ENCODE assay signal across 12 cellular contexts in genomic region chr5:180180846-180181245, GRCh38. TPM values are rescaled to one million over a fixed set of nuclear protein-coding genes. Genes with fewer than 3 reads are reported as not detected.
DNase-seq lines count a peak whose midpoint lies in the region; TF ChIP-seq lines count a peak whose summit lies in the region.
"Had no signal": no experiment of that assay in that cellular context is flagged by ENCODE, and none has a peak within 500 bp of the region (broad histone marks: within the 10 kb centered on the region; RNA-seq: fewer than 3 reads in every experiment).

No MANE protein-coding gene starts in this region.

- H3K27me3 ChIP-seq in right atrium auricular region = no peaks in the 10 kb centered on the region
- no peaks in the 10 kb centered on the region for H3K27me3 ChIP-seq in dorsolateral prefrontal cortex
- H3K27me3 ChIP-seq in effector memory CD4-positive, alpha-beta T cell (replicated peaks; ENCODE audit: control insufficient read depth, insufficient read depth, low read length, poor library complexity, severe bottlenecking) = no peaks in the 10 kb centered on the region
- H3K27me3 ChIP-seq: BLaER1 had no signal

- H3K36me3 Mint-ChIP-seq in osteocyte (ENCODE audit: unreplicated experiment) (no peaks in the 10 kb centered on the region), type B pancreatic cell (peaks cover 3% of the 10 kb centered on the region), MCF 10A (ENCODE audit: insufficient read depth, unreplicated experiment) (no peaks in the 10 kb centered on the region)
- H3K36me3 Mint-ChIP-seq: CD8-positive, alpha-beta memory T cell had no signal

- H3K9me3 Mint-ChIP-seq in osteocyte (ENCODE audit: unreplicated experiment) = peaks cover 6% of the 10 kb centered on the region
- H3K9me3 Mint-ChIP-seq in type B pancreatic cell = no peaks in the 10 kb centered on the region
- H3K9me3 Mint-ChIP-seq in MCF 10A (ENCODE audit: unreplicated experiment) = peaks cover 6% of the 10 kb centered on the region

- no TSS peak for BruUV-seq in MCF 10A (replicated peaks; lab: Mats Ljungman, UMichigan)

- DNase-seq in right atrium auricular region (ENCODE audit: low spot score) (peak; percentile 23), cardiac septum (ENCODE audit: low spot score) (no peak), dorsolateral prefrontal cortex (peak in 1 of 10 donors; percentile 16), osteocyte (ENCODE audit: extremely low spot score, unreplicated experiment) (peak; percentile 80), type B pancreatic cell (ENCODE audit: extremely low spot score, unreplicated experiment) (no peak), MCF 10A (ENCODE audit: unreplicated experiment) (no peak), amygdala (lab: John Stamatoyannopoulos, UW) (no peak)
- no peak for DNase-seq in effector memory CD4-positive, alpha-beta T cell
- DNase-seq: 8988T; AML-193; CD8-positive, alpha-beta memory T cell had no signal

- H3K27ac Mint-ChIP-seq in osteocyte (ENCODE audit: unreplicated experiment) (no peak overlapping the region), type B pancreatic cell (peak overlapping the region; percentile 24), MCF 10A (ENCODE audit: low read depth, unreplicated experiment) (no peak overlapping the region)
- H3K27ac Mint-ChIP-seq: CD8-positive, alpha-beta memory T cell had no signal

- H3K4me3 Mint-ChIP-seq in osteocyte (ENCODE audit: unreplicated experiment) (no peak overlapping the region), type B pancreatic cell (no peak overlapping the region), MCF 10A (ENCODE audit: unreplicated experiment) (no peak overlapping the region)
- H3K4me3 Mint-ChIP-seq: CD8-positive, alpha-beta memory T cell had no signal

- no peak overlapping the region for H3K4me3 ChIP-seq in right atrium auricular region
- no peak overlapping the region for H3K4me3 ChIP-seq in dorsolateral prefrontal cortex
- H3K4me3 ChIP-seq in effector memory CD4-positive, alpha-beta T cell (ENCODE audit: insufficient read depth, low read depth, low read length, poor library complexity, severe bottlenecking) = no peak overlapping the region
- H3K4me3 ChIP-seq: BLaER1 had no signal

- POLR2A ChIA-PET in MCF 10A (lab: Yijun Ruan, JAX) = no interaction called here

- peaks cover 7% of the 10 kb centered on the region for H3K4me1 Mint-ChIP-seq in osteocyte (ENCODE audit: unreplicated experiment)
- H3K4me1 Mint-ChIP-seq in type B pancreatic cell (ENCODE audit: unreplicated experiment) = peaks cover 20% of the 10 kb centered on the region
- peaks cover 7% of the 10 kb centered on the region for H3K4me1 Mint-ChIP-seq in MCF 10A (ENCODE audit: insufficient read depth, unreplicated experiment)
- H3K4me1 Mint-ChIP-seq: CD8-positive, alpha-beta memory T cell had no signal

- no peak overlapping the region for H3K27ac ChIP-seq in right atrium auricular region
- H3K27ac ChIP-seq in dorsolateral prefrontal cortex = peak overlapping the region in 30 of 59 donors; percentile 43 to 96 (median 80)
- no peak overlapping the region for H3K27ac ChIP-seq in effector memory CD4-positive, alpha-beta T cell (ENCODE audit: insufficient read depth, low read length, poor library complexity, severe bottlenecking)
- H3K27ac ChIP-seq: BLaER1 had no signal

- TF ChIP-seq CTCF in right atrium auricular region (IDR thresholded peaks at IDR 0.05) (no peak), dorsolateral prefrontal cortex (IDR thresholded peaks at IDR 0.05 in 54 of 56, conservative IDR thresholded peaks at IDR 0.05 in 2 of 56; ENCODE audit: low read depth in 1 of 56, partially characterized antibody in 56 of 56) (no peak), osteocyte (IDR thresholded peaks at IDR 0.05) (no peak), type B pancreatic cell (conservative IDR thresholded peaks at IDR 0.05) (no peak), MCF 10A (IDR thresholded peaks at IDR 0.05; ENCODE audit: unreplicated experiment) (no peak)

- CTCF ChIA-PET in MCF 10A (lab: Yijun Ruan, JAX) = no interaction called here

- intact Hi-C loops in cardiac septum (cut with DNase I) = no loop called here
- intact Hi-C loops in dorsolateral prefrontal cortex (cut with DNase I) = no loop called here
- intact Hi-C loops in MCF 10A (cut with micrococcal nuclease) = no loop called here

- peaks cover 0 to 2% of the 10 kb centered on the region in 2 donors for H3K9me3 ChIP-seq in right atrium auricular region
- no peaks in the 10 kb centered on the region for H3K9me3 ChIP-seq in effector memory CD4-positive, alpha-beta T cell (ENCODE audit: control insufficient read depth, low read length)

- H3K27me3 Mint-ChIP-seq in osteocyte (ENCODE audit: unreplicated experiment) (peaks cover 2% of the 10 kb centered on the region), type B pancreatic cell (peaks cover 2% of the 10 kb centered on the region), MCF 10A (ENCODE audit: insufficient read depth, unreplicated experiment) (peaks cover 18% of the 10 kb centered on the region)

- no peaks in the 10 kb centered on the region for H3K36me3 ChIP-seq in right atrium auricular region
- H3K36me3 ChIP-seq in effector memory CD4-positive, alpha-beta T cell (ENCODE audit: control insufficient read depth, insufficient read depth, low read length) = no peaks in the 10 kb centered on the region
- H3K36me3 ChIP-seq: BLaER1 had no signal

- peaks cover 0 to 10% of the 10 kb centered on the region in 2 donors for H3K4me1 ChIP-seq in right atrium auricular region
- no peaks in the 10 kb centered on the region for H3K4me1 ChIP-seq in effector memory CD4-positive, alpha-beta T cell (ENCODE audit: control insufficient read depth, insufficient read depth, low read length, poor library complexity, severe bottlenecking)
- H3K4me1 ChIP-seq: BLaER1 had no signal

RNA-seq across cellular contexts. Expression of gene RASGEF1C, which starts 28.2 kb away (rescaled TPM):
- total RNA-seq in right atrium auricular region (under 1 TPM; 0.55 to 0.67 TPM), cardiac septum (0.40 TPM), dorsolateral prefrontal cortex (10 to 100 TPM in 84 of 120 experiments, 1 to 10 TPM in 36; 6.8 to 16.9 (median 11.4) TPM), osteocyte (not detected in 2 replicates), type B pancreatic cell (ENCODE audit: low replicate concordance) (0.36 and 0.77 TPM in 2 replicates), MCF 10A (2022) (not detected in 2 replicates)
- total RNA-seq: CD8-positive, alpha-beta memory T cell had no signal

Comparison
In these comparisons a context has a peak if more than half of its experiments do, and no peak if none do; other contexts are left out.
1. DNase-seq: peak in right atrium auricular region (single experiment) and osteocyte (single experiment); none in cardiac septum (single experiment), type B pancreatic cell (single experiment), effector memory CD4-positive, alpha-beta T cell (0 of 3), MCF 10A (single experiment) and amygdala (0 of 56).
2. H3K27ac ChIP-seq: peak in dorsolateral prefrontal cortex (30 of 59); none in right atrium auricular region (0 of 2) and effector memory CD4-positive, alpha-beta T cell (single experiment).